ENCODE assay signal across 17 cellular contexts in the genomic region with DNA sequence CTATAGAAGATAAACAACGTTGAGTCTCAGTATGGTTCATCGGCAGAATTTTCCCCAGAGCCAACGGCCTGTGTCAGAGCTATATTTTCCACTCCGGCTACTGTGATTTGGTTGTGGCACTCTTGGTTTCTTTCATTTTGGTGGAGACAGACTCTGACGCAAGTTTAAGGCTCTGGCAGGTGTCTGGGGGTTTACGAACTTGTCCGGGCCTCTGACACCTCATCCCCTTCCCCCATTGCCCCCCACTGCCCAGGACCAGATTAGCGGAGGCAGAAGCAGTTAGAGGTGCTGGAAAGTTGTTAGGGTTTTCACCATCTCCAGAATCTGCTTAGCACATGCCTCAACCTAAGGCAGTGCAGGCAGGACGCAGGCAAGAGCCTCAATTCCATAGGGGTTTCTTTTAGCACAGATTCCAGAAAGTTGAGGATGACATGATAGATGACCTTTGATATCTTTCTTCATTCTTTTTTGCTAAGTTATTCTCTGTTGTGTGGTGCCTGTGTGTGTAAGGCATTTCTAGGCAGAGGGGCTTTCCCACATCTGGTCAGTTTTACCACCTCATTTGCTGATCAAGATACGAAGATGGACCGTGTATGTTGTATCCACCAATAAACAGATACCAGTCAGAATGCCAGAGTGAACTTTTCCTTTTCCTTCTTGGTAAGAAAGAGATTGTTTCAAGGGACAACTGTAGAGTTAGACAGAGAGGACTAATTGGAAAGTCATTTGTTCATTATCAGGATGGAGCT. TPM values are rescaled to one million over a fixed set of nuclear protein-coding genes. Genes with fewer than 3 reads are reported as not detected.
A peak's percentile ranks its signal among the peaks of the same experiment; 100 is the strongest.
DNase-seq lines count a peak whose midpoint lies in the region; ATAC-seq and TF ChIP-seq lines count a peak whose summit lies in the region.
"Had no signal": no experiment of that assay in that cellular context is flagged by ENCODE, and none has a peak within 500 bp of the region (broad histone marks: within the 10 kb centered on the region; RNA-seq: fewer than 3 reads in every experiment).

No MANE protein-coding gene starts in this region.

- H3K79me2 ChIP-seq in MM.1S (ENCODE audit: low read length): no peaks in the 10 kb centered on the region
- H3K79me2 ChIP-seq: parathyroid adenoma had no signal

- H4K20me1 ChIP-seq in MM.1S (ENCODE audit: insufficient read depth, low read length): no peaks in the 10 kb centered on the region

- peaks cover 32% of the 10 kb centered on the region for H3K4me1 ChIP-seq in MM.1S (ENCODE audit: low read length)
- no peaks in the 10 kb centered on the region for H3K4me1 ChIP-seq in left ventricle myocardium inferior
- H3K4me1 ChIP-seq: HAP-1, parathyroid adenoma had no signal

- H3K36me3 ChIP-seq in MM.1S (replicated peaks; ENCODE audit: insufficient read depth, low read length) (no peaks in the 10 kb centered on the region), left ventricle myocardium inferior (no peaks in the 10 kb centered on the region)
- H3K36me3 ChIP-seq: HAP-1, spleen, thoracic aorta had no signal

- POLR2A ChIA-PET in naive thymus-derived CD8-positive, alpha-beta T cell (lab: Charles Lee): interaction anchor here (0.6 to 0.7 kb wide), 2 partner anchors 19 to 57 kb away, joined by 3 to 4 read pairs; no protein-coding TSS in a partner anchor

- no peaks in the 10 kb centered on the region for H3K36me3 Mint-ChIP-seq in naive thymus-derived CD8-positive, alpha-beta T cell

- peak overlapping the region in 6 of 10 donors; percentile 20 to 65 (median 35) for H3K4me3 Mint-ChIP-seq in naive thymus-derived CD8-positive, alpha-beta T cell

- in situ Hi-C loops in GM13977 (cut with MboI; ENCODE audit: low pct_unique_long_range_greater_than_20kb, low sequenced_read_pairs, unreplicated experiment): no loop called here

- H3K9me3 ChIP-seq in MM.1S (replicated peaks; ENCODE audit: insufficient read depth, low read length) (no peaks in the 10 kb centered on the region), left ventricle myocardium inferior (replicated peaks) (no peaks in the 10 kb centered on the region)
- H3K9me3 ChIP-seq: HAP-1, spleen, thoracic aorta had no signal

- H3K27me3 ChIP-seq in MM.1S (replicated peaks; ENCODE audit: insufficient read depth, low read length) (no peaks in the 10 kb centered on the region), left ventricle myocardium inferior (ENCODE audit: low read depth) (peaks cover 4% of the 10 kb centered on the region)
- H3K27me3 ChIP-seq: spleen had no signal

- H3K4me3 ChIP-seq in MM.1S (ENCODE audit: low read length) (no peak overlapping the region), left ventricle myocardium inferior (no peak overlapping the region)
- H3K4me3 ChIP-seq: HAP-1, spleen, thoracic aorta had no signal

- no peak overlapping the region for H3K9ac ChIP-seq in MM.1S (ENCODE audit: low read length)
- H3K9ac ChIP-seq: parathyroid adenoma had no signal

- DNase-seq in GM13977 (ENCODE audit: low spot score) (peak; percentile 34), MM.1S (no peak), GM10266 (ENCODE audit: extremely low spot score) (no peak), NCI-H1930 (lab: John Stamatoyannopoulos, UW) (no peak), left ventricle myocardium inferior (no peak)
- DNase-seq in naive thymus-derived CD8-positive, alpha-beta T cell: no peak
- DNase-seq: islet precursor cell, NCI-H1417, NCI-H524, spleen had no signal

- H3K27me3 Mint-ChIP-seq in naive thymus-derived CD8-positive, alpha-beta T cell: no peaks in the 10 kb centered on the region

- H3K4me2 ChIP-seq in MM.1S (ENCODE audit: low read depth, low read length): peak overlapping the region; percentile 58; the same call in 1 of the 2 replicates

- intact Hi-C loops in left ventricle myocardium inferior (cut with micrococcal nuclease): no loop called here

- peaks cover 34 to 81% (median 73%) of the 10 kb centered on the region in 4 donors for H3K4me1 Mint-ChIP-seq in naive thymus-derived CD8-positive, alpha-beta T cell

- peak overlapping the region in 6 of 10 donors; percentile 8 to 80 (median 49) for H3K27ac Mint-ChIP-seq in naive thymus-derived CD8-positive, alpha-beta T cell

- peak; percentile 35 for ATAC-seq in GM19463 (IDR thresholded peaks at IDR 0.05; ENCODE audit: unreplicated experiment)
- no peak for ATAC-seq in naive thymus-derived CD8-positive, alpha-beta T cell
- ATAC-seq in HG03175 (IDR thresholded peaks at IDR 0.05; ENCODE audit: unreplicated experiment): no peak

- H2AFZ ChIP-seq in MM.1S (ENCODE audit: low read length): no peak overlapping the region
- H2AFZ ChIP-seq: parathyroid adenoma had no signal

- H3K27ac ChIP-seq in MM.1S (ENCODE audit: low read length): peak overlapping the region; percentile 62; the same call in 1 of the 2 replicates
- H3K27ac ChIP-seq in left ventricle myocardium inferior (replicated peaks): no peak overlapping the region
- H3K27ac ChIP-seq: parathyroid adenoma, spleen, thoracic aorta had no signal

- no peaks in the 10 kb centered on the region for H3K9me2 ChIP-seq in MM.1S (replicated peaks; ENCODE audit: insufficient read depth, low read length)

- H3K9me3 Mint-ChIP-seq in naive thymus-derived CD8-positive, alpha-beta T cell: no peaks in the 10 kb centered on the region

- TF ChIP-seq CTCF in GM13977 (IDR thresholded peaks at IDR 0.05; ENCODE audit: extremely low read depth, insufficient read depth, missing control alignments) (no peak), MM.1S (IDR thresholded peaks at IDR 0.05; ENCODE audit: low read length) (no peak), GM10266 (IDR thresholded peaks at IDR 0.05; ENCODE audit: control insufficient read depth, insufficient read depth, low read depth, missing control alignments) (no peak), left ventricle myocardium inferior (IDR thresholded peaks at IDR 0.05; ENCODE audit: borderline replicate concordance) (no peak)

- H3F3A ChIP-seq in MM.1S (ENCODE audit: insufficient read depth, low read length): 0 out of 2 replicates have a peak, but pooled peaks cover 3% of the 10 kb centered on the region

RNA-seq across cellular contexts. Expression of a gene that starts 18.4 kb away (rescaled TPM):
- total RNA-seq in naive thymus-derived CD8-positive, alpha-beta T cell: not detected
- not detected for polyA plus RNA-seq in naive thymus-derived CD8-positive, alpha-beta T cell
- 0.38 TPM for total RNA-seq in left ventricle myocardium inferior
- total RNA-seq: glomerular endothelial cell had no signal

RNA-seq across cellular contexts. Expression of a gene that starts 20.1 kb away (rescaled TPM):
- not detected for total RNA-seq in naive thymus-derived CD8-positive, alpha-beta T cell
- polyA plus RNA-seq in naive thymus-derived CD8-positive, alpha-beta T cell: not detected
- total RNA-seq in left ventricle myocardium inferior: not detected
- total RNA-seq: cerebellum, glomerular endothelial cell, thoracic aorta had no signal
